14 cellular contexts compared by ENCODE assay signal in the genomic region with DNA sequence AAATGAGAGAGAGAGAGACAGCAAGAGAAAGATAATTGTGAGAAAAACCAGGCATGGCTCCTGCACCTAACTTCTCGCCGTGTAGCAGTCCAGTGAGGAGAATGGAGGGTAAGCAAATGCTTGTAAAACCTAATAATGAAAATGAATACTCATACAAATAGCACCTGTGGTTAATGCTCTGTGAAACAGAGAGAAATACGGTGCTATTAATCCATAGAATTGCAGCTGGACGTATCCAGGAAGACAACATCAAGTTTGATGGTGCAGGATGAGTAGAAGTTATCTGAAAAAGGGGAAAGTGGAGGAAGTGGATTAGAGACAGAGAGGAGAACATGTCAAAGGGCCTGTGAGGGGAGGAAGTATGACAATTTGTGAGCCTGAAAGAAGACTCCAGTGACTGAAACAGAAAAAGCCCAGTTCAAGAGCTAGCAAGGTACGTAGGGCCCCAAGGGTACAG.
DNase-seq lines count a peak whose midpoint lies in the region; ATAC-seq and TF ChIP-seq lines count a peak whose summit lies in the region.
"Had no signal": no experiment of that assay in that cellular context is flagged by ENCODE, and none has a peak within 500 bp of the region (broad histone marks: within the 10 kb centered on the region; RNA-seq: fewer than 3 reads in every experiment).

No MANE protein-coding gene starts in this region.

- peaks cover 11% of the 10 kb centered on the region for H3K4me1 ChIP-seq in suprapubic skin
- H3K4me1 ChIP-seq: gastrocnemius medialis, SJCRH30, tibial artery had no signal

- H3K27ac ChIP-seq in suprapubic skin: no peak overlapping the region
- H3K27ac ChIP-seq: gastrocnemius medialis, SJCRH30, tibial artery had no signal

- 66% methylated on average over 5 of the region's 5 CpGs for WGBS in suprapubic skin

- H3K9me3 ChIP-seq in suprapubic skin: no peaks in the 10 kb centered on the region
- H3K9me3 ChIP-seq: gastrocnemius medialis, SJCRH30, tibial artery had no signal

- ATAC-seq in GM19324 (IDR thresholded peaks at IDR 0.05; ENCODE audit: low FRiP score, unreplicated experiment): peak; percentile 78
- peak; percentile 88 for ATAC-seq in HG02588 (IDR thresholded peaks at IDR 0.05; ENCODE audit: unreplicated experiment)
- peak; percentile 92 for ATAC-seq in HG03159 (IDR thresholded peaks at IDR 0.05; ENCODE audit: unreplicated experiment)
- no peak for ATAC-seq in esophagus mucosa
- ATAC-seq: gastrocnemius medialis had no signal

- TF ChIP-seq CTCF in GM12864 (IDR thresholded peaks at IDR 0.05; ENCODE audit: low read depth, low read length, missing control alignments) (no peak), suprapubic skin (IDR thresholded peaks at IDR 0.05) (no peak)

- H3K4me3 ChIP-seq in GM12864 (ENCODE audit: low read depth, low read length) (no peak overlapping the region), suprapubic skin (no peak overlapping the region)
- H3K4me3 ChIP-seq: gastrocnemius medialis, SJCRH30, tibial artery had no signal

- TF ChIP-seq EP300 in suprapubic skin (IDR thresholded peaks at IDR 0.05): no peak

- TF ChIP-seq POLR2A in suprapubic skin (IDR thresholded peaks at IDR 0.05): no peak

- H3K36me3 ChIP-seq in suprapubic skin: no peaks in the 10 kb centered on the region
- H3K36me3 ChIP-seq: gastrocnemius medialis, SJCRH30, tibial artery had no signal

- DNase-seq in GM12864 (ENCODE audit: low read depth) (peak; percentile 31), suprapubic skin (ENCODE audit: low spot score in 2 of 2) (no peak), NCI-H510A treated with DMSO at 0.1 percent for 48 hours (lab: John Stamatoyannopoulos, UW) (no peak)
- no peak for DNase-seq in stimulated activated CD4-positive, alpha-beta T cell treated with anti-CD3 and anti-CD28 coated beads, Interleukin-4, amount 100 ng/mL, for 4 hours
- DNase-seq: Calu3, gastrocnemius medialis, NCI-H1417, NCI-H774, SJCRH30, tibial artery had no signal

- no peaks in the 10 kb centered on the region for H3K27me3 ChIP-seq in suprapubic skin
- H3K27me3 ChIP-seq: gastrocnemius medialis, tibial artery had no signal
